In the genomic region with DNA sequence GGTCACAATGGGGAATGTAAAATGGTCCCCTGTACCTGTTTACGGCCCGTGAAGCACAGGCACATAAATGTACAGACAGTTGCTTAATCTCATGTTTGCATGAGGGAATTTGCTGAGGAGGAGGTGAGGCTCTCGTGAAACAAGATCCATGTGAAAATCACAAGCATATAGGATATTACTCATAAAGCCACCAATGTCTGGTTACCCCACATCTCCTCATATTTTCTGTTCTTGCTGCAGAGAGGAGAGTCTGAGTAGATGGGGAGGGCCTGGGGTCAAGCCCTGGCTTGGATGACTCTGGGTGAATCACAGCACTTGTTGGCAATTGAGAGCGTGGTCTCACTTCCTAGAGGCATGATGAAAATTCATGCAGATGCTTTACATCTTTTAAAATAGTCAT, we compare ENCODE assay signal across 16 cellular contexts. TPM values are rescaled to one million over a fixed set of nuclear protein-coding genes. Genes with fewer than 3 reads are reported as not detected.
A peak's percentile ranks its signal among the peaks of the same experiment; 100 is the strongest.
DNase-seq lines count a peak whose midpoint lies in the region; ATAC-seq and TF ChIP-seq lines count a peak whose summit lies in the region.
"Had no signal": no experiment of that assay in that cellular context is flagged by ENCODE, and none has a peak within 500 bp of the region (broad histone marks: within the 10 kb centered on the region; RNA-seq: fewer than 3 reads in every experiment).

No MANE protein-coding gene starts in this region.

- H3K27me3 ChIP-seq in transverse colon: no peaks in the 10 kb centered on the region

- in situ Hi-C loops in astrocyte of the spinal cord (cut with HindIII; ENCODE audit: low sequenced_read_pairs) (no loop called here), transverse colon (cut with MboI; ENCODE audit: low pct_ligation_motif_present in 1 of 4, low pct_unique_long_range_greater_than_20kb in 1 of 4, low sequenced_read_pairs in 3 of 4) (no loop called here)

- WGBS in transverse colon (ENCODE audit: low coverage in 1 of 2), 2 donors: 81 to 84% methylated on average over 3 to 4 of the region's 4 CpGs

- H3K4me3 ChIP-seq in astrocyte of the spinal cord (ENCODE audit: low read depth, low read length) (no peak overlapping the region), transverse colon (no peak overlapping the region)
- H3K4me3 ChIP-seq: psoas muscle had no signal

- TF ChIP-seq EP300 in transverse colon (IDR thresholded peaks at IDR 0.05; ENCODE audit: low read depth): no peak

- DNase-seq in AG09319 (ENCODE audit: extremely low read depth, low read depth) (peak; percentile 67), HS-5 (ENCODE audit: low read depth) (peak; percentile 100), astrocyte of the spinal cord (ENCODE audit: low read depth, low spot score) (peak; percentile 94), kidney tubule cell (ENCODE audit: low spot score) (peak; percentile 86), transverse colon (no peak), cortex of kidney (lab: John Stamatoyannopoulos, UW) (no peak)
- no peak for DNase-seq in activated CD4-positive, CD25-positive, alpha-beta regulatory T cell (lab: John Stamatoyannopoulos, UW)
- DNase-seq: caudate nucleus; CD4-positive, alpha-beta T cell; foreskin keratinocyte; NCI-H510A; psoas muscle; Right ventricle myocardium superior; stimulated activated naive CD8-positive, alpha-beta T cell treated with anti-CD3 and anti-CD28 coated beads, Interleukin-15, amount 100 ng/mL, for 72 hours; WERI-Rb-1 had no signal

- no peaks in the 10 kb centered on the region for H3K9me3 ChIP-seq in transverse colon
- H3K9me3 ChIP-seq: psoas muscle had no signal

- no peaks in the 10 kb centered on the region for H3K36me3 ChIP-seq in transverse colon
- H3K36me3 ChIP-seq: WERI-Rb-1 had no signal

- no peaks in the 10 kb centered on the region for H3K4me1 ChIP-seq in transverse colon
- H3K4me1 ChIP-seq: foreskin keratinocyte, psoas muscle had no signal

- no peak overlapping the region for H3K27ac ChIP-seq in transverse colon
- H3K27ac ChIP-seq: foreskin keratinocyte, psoas muscle, WERI-Rb-1 had no signal

- no peak for ATAC-seq in HG02610 (IDR thresholded peaks at IDR 0.05; ENCODE audit: unreplicated experiment)
- ATAC-seq: foreskin keratinocyte; psoas muscle; stimulated activated naive CD8-positive, alpha-beta T cell treated with anti-CD3 and anti-CD28 coated beads, Interleukin-15, amount 100 ng/mL, for 72 hours had no signal

- TF ChIP-seq CTCF in AG09319 (IDR thresholded peaks at IDR 0.05; ENCODE audit: low read depth, low read length) (no peak), astrocyte of the spinal cord (IDR thresholded peaks at IDR 0.05; ENCODE audit: low read depth, low read length) (no peak), transverse colon (IDR thresholded peaks at IDR 0.05) (no peak)

- intact Hi-C loops in transverse colon (cut with DNase I; ENCODE audit: low total_unique reads): no loop called here

- no peak for TF ChIP-seq POLR2A in transverse colon (IDR thresholded peaks at IDR 0.05)

RNA-seq across cellular contexts. Expression of a gene that starts 1.0 kb away (rescaled TPM):
- total RNA-seq in transverse colon: not detected
- total RNA-seq: CD4-positive, alpha-beta T cell; foreskin keratinocyte; psoas muscle; Right ventricle myocardium superior had no signal

Comparison
In these comparisons a context has a peak if more than half of its experiments do, and no peak if none do; other contexts are left out.
1. DNase-seq: peak in AG09319 (single experiment), HS-5 (single experiment), astrocyte of the spinal cord (single experiment) and kidney tubule cell (single experiment); none in activated CD4-positive, CD25-positive, alpha-beta regulatory T cell (0 of 4), transverse colon (single experiment) and cortex of kidney (single experiment).